Comparison of ENCODE assay signal across 1 cellular context in genomic region chr2:143410097-143410897, GRCh38.
TF ChIP-seq lines count a peak whose summit lies in the region.

No MANE protein-coding gene starts in this region.

TF ChIP-seq in HepG2, 621 proteins besides CTCF, POLR2A, EP300 and RAD21 (continued from another document):
- TF ChIP-seq FIP1L1 (IDR thresholded peaks at IDR 0.05; ENCODE audit: borderline replicate concordance, insufficient read depth, low read depth, low read length): no peak
